Comparison of ENCODE assay signal across 8 cellular contexts in genomic region chr4:85474818-85475630, GRCh38. TPM values are rescaled to one million over a fixed set of nuclear protein-coding genes. Genes with fewer than 3 reads are reported as not detected.
A peak's percentile ranks its signal among the peaks of the same experiment; 100 is the strongest.
DNase-seq lines count a peak whose midpoint lies in the region; ATAC-seq and TF ChIP-seq lines count a peak whose summit lies in the region.

TSS of gene ARHGAP24 (plus strand) at chr4:85475150.

- BruUV-seq in OCI-LY7 (replicated peaks; lab: Mats Ljungman, UMichigan) = no TSS peak

- POLR2A ChIA-PET in OCI-LY7 (lab: Charles Lee) = interaction anchor here (0.6 to 3.9 kb wide), 16 partner anchors 9 to 274 kb away, joined by 3 to 18 read pairs (median 4); no protein-coding TSS in a partner anchor

- WGBS in sigmoid colon, 2 donors = 1% methylated on average over 41 of the region's 41 CpGs

- peak within 1 kb of the TSS; percentile 37; the same call in 1 of the 2 replicates for H3K9ac ChIP-seq in HUES48 (ENCODE audit: low read depth, low read length)
- H3K9ac ChIP-seq in iPS-18a (ENCODE audit: low read length) = peak within 1 kb of the TSS; percentile 52

- H3K9me3 ChIP-seq in HUES48 (ENCODE audit: control insufficient read depth, insufficient read depth, low read length) (no peaks in the 10 kb centered on the region), OCI-LY7 (ENCODE audit: low read length) (no peaks in the 10 kb centered on the region), breast epithelium (no peaks in the 10 kb centered on the region), iPS-18a (ENCODE audit: control insufficient read depth, low read depth, low read length) (no peaks in the 10 kb centered on the region), sigmoid colon (no peaks in the 10 kb centered on the region)

- no peaks in the 10 kb centered on the region for H3K9me2 ChIP-seq in OCI-LY7 (ENCODE audit: insufficient read depth, low read length)

- peaks cover 11% of the 10 kb centered on the region; the same call in 1 of the 2 replicates for H3K27me3 ChIP-seq in HUES48 (ENCODE audit: control insufficient read depth, insufficient read depth, low read length)
- no peaks in the 10 kb centered on the region for H3K27me3 ChIP-seq in breast epithelium
- peaks cover 17% of the 10 kb centered on the region for H3K27me3 ChIP-seq in iPS-18a (ENCODE audit: control insufficient read depth, insufficient read depth, low read length)
- peaks cover 0 to 20% (median 0%) of the 10 kb centered on the region in 3 donors for H3K27me3 ChIP-seq in sigmoid colon

- H3K4me1 ChIP-seq in HUES48 (ENCODE audit: control insufficient read depth, insufficient read depth, low read length) (no peaks in the 10 kb centered on the region), OCI-LY7 (ENCODE audit: insufficient read depth, low read length, poor library complexity, severe bottlenecking) (no peaks in the 10 kb centered on the region), breast epithelium (no peaks in the 10 kb centered on the region), iPS-18a (ENCODE audit: control insufficient read depth, low read depth, low read length) (no peaks in the 10 kb centered on the region), sigmoid colon (peaks cover 0 to 12% (median 2%) of the 10 kb centered on the region in 4 donors)

- H3K4me2 ChIP-seq in OCI-LY7 (ENCODE audit: low read length) = peak within 1 kb of the TSS; percentile 66

- CTCF ChIA-PET in OCI-LY7 (lab: Charles Lee; ENCODE audit: unreplicated experiment) = interaction anchor here (1.8 to 1.9 kb wide), 2 partner anchors 15 to 26 kb away, joined by 4 to 7 read pairs; no protein-coding TSS in a partner anchor

- no peaks in the 10 kb centered on the region for H4K20me1 ChIP-seq in OCI-LY7 (ENCODE audit: insufficient read depth, low read length)

- DNase-seq in GM04503 (ENCODE audit: low read depth) = peak; percentile 92
- DNase-seq in OCI-LY7 (ENCODE audit: low spot score) = peak; percentile 32
- peak; percentile 54 to 73 for DNase-seq in breast epithelium (ENCODE audit: low spot score in 2 of 2)
- peak; percentile 91 for DNase-seq in sigmoid colon
- no peak for DNase-seq in stimulated activated CD4-positive, alpha-beta T cell treated with anti-CD3 and anti-CD28 coated beads, Interleukin-2, amount 100 ng/mL, for 48 hours

- H3K4me3 ChIP-seq in HUES48 (ENCODE audit: low read depth, low read length) (peak within 1 kb of the TSS; percentile 92), OCI-LY7 (ENCODE audit: low read depth, low read length, poor library complexity, severe bottlenecking) (peak within 1 kb of the TSS; percentile 60), breast epithelium (peak within 1 kb of the TSS; percentile 62 to 76 (median 66)), iPS-18a (ENCODE audit: low read length) (peak within 1 kb of the TSS; percentile 88), sigmoid colon (peak within 1 kb of the TSS; percentile 43 to 52 (median 50))

- H3K27ac ChIP-seq in HUES48 (ENCODE audit: low read depth, low read length) = peak within 1 kb of the TSS; percentile 84
- H3K27ac ChIP-seq in OCI-LY7 (ENCODE audit: low read depth, low read length, poor library complexity, severe bottlenecking) = no peak within 1 kb of the TSS
- H3K27ac ChIP-seq in breast epithelium = peak within 1 kb of the TSS; percentile 77 to 88
- no peak within 1 kb of the TSS for H3K27ac ChIP-seq in iPS-18a (ENCODE audit: low read length)
- peak within 1 kb of the TSS; percentile 52 to 68 (median 62) for H3K27ac ChIP-seq in sigmoid colon

- TF ChIP-seq POLR2A in breast epithelium (IDR thresholded peaks at IDR 0.05) = peak; percentile 33
- TF ChIP-seq POLR2A in sigmoid colon (IDR thresholded peaks at IDR 0.05) = no peak

- no peaks in the 10 kb centered on the region for H3K36me3 ChIP-seq in HUES48 (ENCODE audit: control insufficient read depth, insufficient read depth, low read length)
- H3K36me3 ChIP-seq in OCI-LY7 (ENCODE audit: insufficient read depth, low read length) = no peaks in the 10 kb centered on the region
- H3K36me3 ChIP-seq in breast epithelium = no peaks in the 10 kb centered on the region
- H3K36me3 ChIP-seq in iPS-18a (ENCODE audit: control insufficient read depth, low read depth, low read length) = no peaks in the 10 kb centered on the region
- H3K36me3 ChIP-seq in sigmoid colon = no peaks in the 10 kb centered on the region

- TF ChIP-seq EP300 in sigmoid colon (IDR thresholded peaks at IDR 0.05) = no peak

- intact Hi-C loops in OCI-LY7 (cut with micrococcal nuclease; ENCODE audit: unreplicated experiment) (loop anchor here (1.0 to 5.0 kb wide), 4 partner anchors 26 to 274 kb away; no protein-coding TSS in a partner anchor), breast epithelium (cut with DNase I; ENCODE audit: low total_unique reads) (no loop called here), sigmoid colon (cut with DNase I) (no loop called here)

- ATAC-seq in GM21576 (IDR thresholded peaks at IDR 0.05; ENCODE audit: unreplicated experiment) = peak; percentile 86

- no peak within 1 kb of the TSS for H2AFZ ChIP-seq in OCI-LY7 (ENCODE audit: low read length)

- no peaks in the 10 kb centered on the region for H3K79me2 ChIP-seq in OCI-LY7 (ENCODE audit: insufficient read depth, low read depth, low read length)

- TF ChIP-seq CTCF in OCI-LY7 (conservative IDR thresholded peaks at IDR 0.05; ENCODE audit: low read length) (no peak), breast epithelium (IDR thresholded peaks at IDR 0.05) (no peak), sigmoid colon (IDR thresholded peaks at IDR 0.05) (no peak)

RNA-seq across cellular contexts. Expression of gene ARHGAP24, which starts in this region (rescaled TPM):
- total RNA-seq in OCI-LY7 (2014; rRNA removed; shearing (Covaris generic)) = 0.75 and 0.88 TPM in 2 replicates
- total RNA-seq in OCI-LY7 (2022) (4.3 and 4.4 TPM in 2 replicates), breast epithelium (10 to 100 TPM; 20.6 to 60.2 (median 37.2) TPM), sigmoid colon (10 to 100 TPM; 23.1 to 40.4 (median 27.7) TPM)
- 1 to 10 TPM in 2 of 3 donors, under 1 TPM in 1; 0.46 to 7.4 (median 3.6) TPM for polyA plus RNA-seq in sigmoid colon

Comparison
In these comparisons a context has a peak if more than half of its experiments do, and no peak if none do; other contexts are left out.
1. DNase-seq: peak in GM04503 (single experiment), OCI-LY7 (single experiment), breast epithelium (2 of 2) and sigmoid colon (single experiment); none in stimulated activated CD4-positive, alpha-beta T cell treated with anti-CD3 and anti-CD28 coated beads, Interleukin-2, amount 100 ng/mL, for 48 hours (0 of 2).
2. H3K27ac ChIP-seq: peak in HUES48 (single experiment), breast epithelium (2 of 2) and sigmoid colon (4 of 4); none in OCI-LY7 (single experiment) and iPS-18a (single experiment).
3. Peak in every context shown above with its lines, with median percentiles within 50 percentile points of each other: H3K4me3 ChIP-seq.